7 cellular contexts compared by ENCODE assay signal in the genomic region with DNA sequence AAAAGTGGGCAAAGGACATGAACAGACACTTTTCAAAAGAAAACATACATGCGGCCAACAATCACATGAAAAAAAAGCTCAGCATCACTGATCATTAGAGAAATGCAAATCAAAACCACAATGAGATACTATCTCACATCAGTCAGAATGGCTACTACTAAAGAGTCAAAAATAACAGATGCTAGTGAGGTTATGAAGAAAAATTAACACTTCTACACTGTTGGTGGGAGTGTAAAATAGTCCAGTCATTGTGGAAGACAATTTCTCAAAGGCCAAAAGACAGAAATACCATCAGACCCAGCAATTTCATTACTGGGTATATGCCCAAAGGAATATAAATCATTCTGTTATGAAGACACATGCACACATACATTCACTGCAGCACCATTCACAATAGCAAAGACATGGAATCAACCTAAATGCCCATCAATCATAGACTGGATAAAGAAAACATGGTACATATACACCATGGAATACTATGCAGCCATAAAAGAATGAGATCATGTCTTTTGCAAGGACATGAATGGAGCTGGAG.
A peak's percentile ranks its signal among the peaks of the same experiment; 100 is the strongest.
DNase-seq lines count a peak whose midpoint lies in the region; ATAC-seq and TF ChIP-seq lines count a peak whose summit lies in the region.
"Not testable (repeated sequence)": the region's sequence is repeated elsewhere in the genome, so short reads cannot be mapped to it uniquely, and the experiment has no call there.

No MANE protein-coding gene starts in this region.

- H3K4me2 ChIP-seq in GM23338 = 0 out of 2 replicates have a peak overlapping the region, but pooled peaks have one; percentile 5

- not testable (repeated sequence) for H3K4me3 ChIP-seq in GM23338

- not testable (repeated sequence) for H3K36me3 Mint-ChIP-seq in GM23338 (ENCODE audit: low read depth)
- H3K36me3 Mint-ChIP-seq in activated naive CD8-positive, alpha-beta T cell treated with anti-CD3 and anti-CD28 coated beads, Interleukin-2, amount 50 U/mL, for 24 hours (ENCODE audit: low read depth) = peaks cover 15% of the 10 kb centered on the region

- not testable (repeated sequence) for H4K20me1 ChIP-seq in GM23338 (replicated peaks; ENCODE audit: insufficient read depth)

- H3K79me2 ChIP-seq in GM23338 (replicated peaks; ENCODE audit: insufficient read depth) = peaks cover 64% of the 10 kb centered on the region

- not testable (repeated sequence) for H3K27me3 ChIP-seq in GM23338 (ENCODE audit: insufficient read depth)

- not testable (repeated sequence) for H3K27ac Mint-ChIP-seq in GM23338
- H3K27ac Mint-ChIP-seq in activated naive CD8-positive, alpha-beta T cell treated with anti-CD3 and anti-CD28 coated beads, Interleukin-2, amount 50 U/mL, for 24 hours = peak overlapping the region; percentile 58

- peaks cover 24% of the 10 kb centered on the region for H3K4me1 ChIP-seq in GM23338 (ENCODE audit: insufficient read depth)

- H3F3A ChIP-seq in GM23338 (replicated peaks; ENCODE audit: low read depth) = not testable (repeated sequence)

- not testable (repeated sequence) for H3K9me2 ChIP-seq in GM23338 (ENCODE audit: insufficient read depth)

- not testable (repeated sequence) for H3K27ac ChIP-seq in GM23338 (ENCODE audit: low read depth)

- peak; percentile 55 for ATAC-seq in GM18861 (IDR thresholded peaks at IDR 0.05; ENCODE audit: unreplicated experiment)
- ATAC-seq in GM19463 (IDR thresholded peaks at IDR 0.05; ENCODE audit: unreplicated experiment) = peak; percentile 37
- ATAC-seq in GM23338 = not testable (repeated sequence)
- peak; percentile 33 for ATAC-seq in HG02981 (IDR thresholded peaks at IDR 0.05; ENCODE audit: unreplicated experiment)
- peak; percentile 46 for ATAC-seq in HG03354 (IDR thresholded peaks at IDR 0.05; ENCODE audit: poor library complexity, severe bottlenecking, unreplicated experiment)
- peak; percentile 42 for ATAC-seq in activated naive CD8-positive, alpha-beta T cell treated with anti-CD3 and anti-CD28 coated beads, Interleukin-2, amount 50 U/mL, for 24 hours

- not testable (repeated sequence) for H3K27me3 Mint-ChIP-seq in GM23338 (ENCODE audit: insufficient read depth, low read depth, poor library complexity); activated naive CD8-positive, alpha-beta T cell treated with anti-CD3 and anti-CD28 coated beads, Interleukin-2, amount 50 U/mL, for 24 hours

- H3K4me1 Mint-ChIP-seq in GM23338 = peaks cover 18% of the 10 kb centered on the region
- peaks cover 77% of the 10 kb centered on the region for H3K4me1 Mint-ChIP-seq in activated naive CD8-positive, alpha-beta T cell treated with anti-CD3 and anti-CD28 coated beads, Interleukin-2, amount 50 U/mL, for 24 hours

- H3K36me3 ChIP-seq in GM23338 (ENCODE audit: insufficient read depth) = not testable (repeated sequence)

- not testable (repeated sequence) for TF ChIP-seq CTCF in GM23338 (conservative IDR thresholded peaks at IDR 0.05; ENCODE audit: low read depth in 2 of 2)

- not testable (repeated sequence) for DNase-seq in GM23338 (ENCODE audit: low spot score); activated naive CD8-positive, alpha-beta T cell treated with anti-CD3 and anti-CD28 coated beads, Interleukin-2, amount 50 U/mL, for 24 hours
- DNase-seq in NAMALWA (ENCODE audit: low spot score) = peak; percentile 58

- not testable (repeated sequence) for H2AFZ ChIP-seq in GM23338

- not testable (repeated sequence) for H3K9me3 Mint-ChIP-seq in GM23338; activated naive CD8-positive, alpha-beta T cell treated with anti-CD3 and anti-CD28 coated beads, Interleukin-2, amount 50 U/mL, for 24 hours

- H3K4me3 Mint-ChIP-seq in GM23338 = not testable (repeated sequence)
- H3K4me3 Mint-ChIP-seq in activated naive CD8-positive, alpha-beta T cell treated with anti-CD3 and anti-CD28 coated beads, Interleukin-2, amount 50 U/mL, for 24 hours = peak overlapping the region; percentile 0
